Comparison of ENCODE assay signal across 22 cellular contexts in genomic region chr2:150677561-150677960, GRCh38.
"Had no signal": no experiment of that assay in that cellular context is flagged by ENCODE, and none has a peak within 500 bp of the region (broad histone marks: within the 10 kb centered on the region; RNA-seq: fewer than 3 reads in every experiment).

No MANE protein-coding gene starts in this region.

- H3K4me3 ChIP-seq: left lung, lung, pancreas, psoas muscle, right atrium auricular region, thoracic aorta, upper lobe of right lung had no signal

- H3K4me1 Mint-ChIP-seq: activated naive CD4-positive, alpha-beta T cell treated with anti-CD3 and anti-CD28 coated beads, Interleukin-2, amount 50 U/mL, for 24 hours; naive thymus-derived CD8-positive, alpha-beta T cell had no signal

- DNase-seq: activated CD4-positive, alpha-beta T cell treated with anti-CD3 and anti-CD28 coated beads, Interleukin-2, amount 50 U/mL, for 1 hour; activated CD4-positive, CD25-positive, alpha-beta regulatory T cell treated with anti-CD3 and anti-CD28 coated beads, Interleukin-2, amount 50 U/mL, for 72 hours; activated CD8-positive, alpha-beta T cell treated with anti-CD3 and anti-CD28 coated beads, Interleukin-2, amount 10 ng/mL, durations not matched to agents 7 days and 5 days; activated gamma-delta T cell treated with Interleukin-2 at 50 U/mL for 16 hours; aorta; brain microvascular endothelial cell; caudate nucleus; effector CD4-positive, alpha-beta T cell; foreskin keratinocyte; left lung; naive thymus-derived CD8-positive, alpha-beta T cell; pancreas; psoas muscle; stimulated activated CD4-positive, alpha-beta T cell treated with anti-CD3 and anti-CD28 coated beads, Interleukin-4, amount 100 ng/mL, for 24 hours; stimulated activated naive CD4-positive, alpha-beta T cell treated with Interleukin-2 at 50 U/mL for 16 hours; T-helper 2 cell; upper lobe of right lung had no signal

- H3K36me3 Mint-ChIP-seq: activated naive CD4-positive, alpha-beta T cell treated with anti-CD3 and anti-CD28 coated beads, Interleukin-2, amount 50 U/mL, for 24 hours; naive thymus-derived CD8-positive, alpha-beta T cell had no signal

- H3K27me3 Mint-ChIP-seq: activated naive CD4-positive, alpha-beta T cell treated with anti-CD3 and anti-CD28 coated beads, Interleukin-2, amount 50 U/mL, for 24 hours; dendritic cell treated with granulocyte-macrophage colony-stimulating factor and Interleukin-4, amounts not matched to agents 40 ng/mL and 50 ng/mL, for 4 days had no signal

- H3K27me3 ChIP-seq: brain microvascular endothelial cell, foreskin keratinocyte, left lung, pancreas, right atrium auricular region, upper lobe of right lung had no signal

- H3K27ac Mint-ChIP-seq: activated CD8-positive, alpha-beta T cell treated with anti-CD3 and anti-CD28 coated beads, Interleukin-2, amount 10 ng/mL, durations not matched to agents 7 days and 5 days; activated naive CD4-positive, alpha-beta T cell treated with anti-CD3 and anti-CD28 coated beads, Interleukin-2, amount 50 U/mL, for 24 hours; dendritic cell treated with granulocyte-macrophage colony-stimulating factor and Interleukin-4, amounts not matched to agents 40 ng/mL and 50 ng/mL, for 4 days; naive thymus-derived CD8-positive, alpha-beta T cell had no signal

- H3K4me3 Mint-ChIP-seq: activated CD8-positive, alpha-beta T cell treated with anti-CD3 and anti-CD28 coated beads, Interleukin-2, amount 10 ng/mL, durations not matched to agents 7 days and 5 days; activated naive CD4-positive, alpha-beta T cell treated with anti-CD3 and anti-CD28 coated beads, Interleukin-2, amount 50 U/mL, for 24 hours; dendritic cell treated with granulocyte-macrophage colony-stimulating factor and Interleukin-4, amounts not matched to agents 40 ng/mL and 50 ng/mL, for 4 days; naive thymus-derived CD8-positive, alpha-beta T cell had no signal

- H3K27ac ChIP-seq: brain microvascular endothelial cell, foreskin keratinocyte, left lung, pancreas, psoas muscle, right atrium auricular region, thoracic aorta, upper lobe of right lung had no signal

- H3K4me1 ChIP-seq: left lung, pancreas, psoas muscle, right atrium auricular region, upper lobe of right lung had no signal

- H3K9me3 ChIP-seq: pancreas, psoas muscle, right atrium auricular region, thoracic aorta, upper lobe of right lung had no signal

- H3K36me3 ChIP-seq: brain microvascular endothelial cell, left lung, pancreas, right atrium auricular region, thoracic aorta, upper lobe of right lung had no signal

- ATAC-seq: activated CD8-positive, alpha-beta T cell treated with anti-CD3 and anti-CD28 coated beads, Interleukin-2, amount 10 ng/mL, durations not matched to agents 7 days and 5 days; foreskin keratinocyte; left lung; naive thymus-derived CD8-positive, alpha-beta T cell; pancreas; psoas muscle; upper lobe of right lung had no signal

- H3K9me3 Mint-ChIP-seq: activated naive CD4-positive, alpha-beta T cell treated with anti-CD3 and anti-CD28 coated beads, Interleukin-2, amount 50 U/mL, for 24 hours had no signal
